Comparison of ENCODE assay signal across 23 cellular contexts in genomic region chr10:8418631-8419030, GRCh38.
DNase-seq lines count a peak whose midpoint lies in the region; ATAC-seq and TF ChIP-seq lines count a peak whose summit lies in the region.
"Had no signal": no experiment of that assay in that cellular context is flagged by ENCODE, and none has a peak within 500 bp of the region (broad histone marks: within the 10 kb centered on the region; RNA-seq: fewer than 3 reads in every experiment).

No MANE protein-coding gene starts in this region.

- TF ChIP-seq POLR2A in lower leg skin (IDR thresholded peaks at IDR 0.05): no peak

- DNase-seq in Caco-2: no peak
- DNase-seq in HS-5 (ENCODE audit: low read depth): peak; percentile 34
- peak; percentile 81 for DNase-seq in astrocyte of the spinal cord (ENCODE audit: low read depth, low spot score)
- peak; percentile 56 for DNase-seq in mesenchymal stem cell
- DNase-seq in lower leg skin (ENCODE audit: low spot score in 2 of 2): no peak
- DNase-seq in T-cell: no peak
- no peak for DNase-seq in AG08395 (ENCODE audit: low spot score)
- no peak for DNase-seq in dermis blood vessel endothelial cell
- DNase-seq: activated CD4-positive, alpha-beta memory T cell treated with anti-CD3 and anti-CD28 coated beads, Interleukin-2, amount 10 ng/mL, durations not matched to agents 7 days and 5 days; activated CD8-positive, alpha-beta memory T cell treated with anti-CD3 and anti-CD28 coated beads, Interleukin-2, amount 50 U/mL, for 48 hours; aorta; CD8-positive, alpha-beta T cell; DMS153; naive B cell; NCI-H146; NCI-H446; NCI-H774; occipital lobe had no signal

- no peak for ATAC-seq in T-cell (replicated peaks in 1 of 4)
- ATAC-seq: activated naive CD4-positive, alpha-beta T cell treated with anti-CD3 and anti-CD28 coated beads, Interleukin-2, amount 50 U/mL, for 72 hours; CD8-positive, alpha-beta T cell; HCT116 had no signal

- H2AK5ac ChIP-seq in mesenchymal stem cell (ENCODE audit: low read length, severe bottlenecking): no peak overlapping the region

- H3K9me3 Mint-ChIP-seq in Caco-2 (ENCODE audit: unreplicated experiment): no peaks in the 10 kb centered on the region
- peaks cover 0 to 4% (median 3%) of the 10 kb centered on the region in 3 donors for H3K9me3 Mint-ChIP-seq in T-cell
- H3K9me3 Mint-ChIP-seq: CD8-positive, alpha-beta T cell had no signal

- H3K36me3 Mint-ChIP-seq in Caco-2 (ENCODE audit: insufficient read depth, unreplicated experiment) (no peaks in the 10 kb centered on the region), T-cell (no peaks in the 10 kb centered on the region)
- H3K36me3 Mint-ChIP-seq: activated naive CD4-positive, alpha-beta T cell treated with anti-CD3 and anti-CD28 coated beads, Interleukin-2, amount 50 U/mL, for 72 hours; CD8-positive, alpha-beta T cell; naive B cell had no signal

- no peak overlapping the region for H3K9ac ChIP-seq in mesenchymal stem cell (ENCODE audit: low read length)

- TF ChIP-seq CTCF in Caco-2 (IDR thresholded peaks at IDR 0.05; ENCODE audit: insufficient read depth in 1 of 2, low read depth in 1 of 2, low read length in 1 of 2, severe bottlenecking in 1 of 2, unreplicated experiment in 1 of 2): no peak
- TF ChIP-seq CTCF in astrocyte of the spinal cord (IDR thresholded peaks at IDR 0.05; ENCODE audit: low read depth, low read length): no peak
- TF ChIP-seq CTCF in lower leg skin (IDR thresholded peaks at IDR 0.05): no peak

- no peak overlapping the region for H4K91ac ChIP-seq in mesenchymal stem cell (ENCODE audit: low read length)

- no peak overlapping the region for H2BK12ac ChIP-seq in mesenchymal stem cell (ENCODE audit: low read length in 2 of 2)

- H3K4me2 ChIP-seq in mesenchymal stem cell (ENCODE audit: low read length, poor library complexity, severe bottlenecking): no peak overlapping the region

- POLR2A ChIA-PET in Caco-2 (lab: Charles Lee) (no interaction called here), T-cell (lab: Charles Lee) (interaction anchor here in 1 of 2 donors (0.6 kb wide), 1 partner anchor 86 kb away, joined by 5 read pairs; no protein-coding TSS in a partner anchor)

- H3K36me3 ChIP-seq in Caco-2 (ENCODE audit: control insufficient read depth, insufficient read depth, low read length) (no peaks in the 10 kb centered on the region), mesenchymal stem cell (ENCODE audit: control insufficient read depth in 1 of 2, insufficient read depth in 2 of 2, low read depth in 1 of 2, low read length in 2 of 2) (no peaks in the 10 kb centered on the region)
- H3K36me3 ChIP-seq: thoracic aorta, vagina had no signal

- H3K9me3 ChIP-seq in Caco-2 (peaks cover 5% of the 10 kb centered on the region; the same call in 1 of the 2 replicates), mesenchymal stem cell (ENCODE audit: control insufficient read depth, low read length) (no peaks in the 10 kb centered on the region)
- H3K9me3 ChIP-seq: thoracic aorta, vagina had no signal

- in situ Hi-C loops in astrocyte of the spinal cord (cut with HindIII; ENCODE audit: low sequenced_read_pairs): no loop called here

- H3K4me1 Mint-ChIP-seq in Caco-2 (ENCODE audit: low read depth, unreplicated experiment): peaks cover 44% of the 10 kb centered on the region
- peaks cover 28 to 40% (median 31%) of the 10 kb centered on the region in 3 donors for H3K4me1 Mint-ChIP-seq in T-cell
- H3K4me1 Mint-ChIP-seq: naive B cell had no signal

- no peak overlapping the region for H3K4me3 Mint-ChIP-seq in Caco-2 (ENCODE audit: unreplicated experiment)
- H3K4me3 Mint-ChIP-seq in T-cell: no peak overlapping the region
- H3K4me3 Mint-ChIP-seq: activated CD4-positive, alpha-beta memory T cell treated with anti-CD3 and anti-CD28 coated beads, Interleukin-2, amount 10 ng/mL, durations not matched to agents 7 days and 5 days; CD8-positive, alpha-beta T cell; naive B cell; stimulated activated naive CD8-positive, alpha-beta T cell treated with anti-CD3 and anti-CD28 coated beads, Interleukin-15, Interleukin-2, amounts not matched to agents 100 ng/mL and 50 ng/mL, for 24 hours had no signal

- CTCF ChIA-PET in Caco-2 (lab: Charles Lee) (no interaction called here), T-cell (lab: Charles Lee) (no interaction called here)

- no peak overlapping the region for H3K4me3 ChIP-seq in Caco-2 (ENCODE audit: low read depth, low read length)
- no peak overlapping the region for H3K4me3 ChIP-seq in astrocyte of the spinal cord (ENCODE audit: low read depth, low read length)
- no peak overlapping the region for H3K4me3 ChIP-seq in mesenchymal stem cell (ENCODE audit: insufficient read depth in 1 of 2, low read depth in 1 of 2, low read length in 2 of 2)
- H3K4me3 ChIP-seq in lower leg skin (ENCODE audit: low read depth, poor library complexity, severe bottlenecking): no peak overlapping the region
- H3K4me3 ChIP-seq: thoracic aorta, vagina had no signal

- H3K27me3 ChIP-seq in Caco-2 (replicated peaks; ENCODE audit: control insufficient read depth, insufficient read depth, low read length): no peaks in the 10 kb centered on the region
- H3K27me3 ChIP-seq in mesenchymal stem cell (ENCODE audit: control insufficient read depth in 1 of 2, insufficient read depth in 1 of 2, low read length in 2 of 2): no peaks in the 10 kb centered on the region
- H3K27me3 ChIP-seq: vagina had no signal

- H3K27me3 Mint-ChIP-seq in Caco-2 (ENCODE audit: insufficient read depth, unreplicated experiment) (no peaks in the 10 kb centered on the region), T-cell (no peaks in the 10 kb centered on the region)
- H3K27me3 Mint-ChIP-seq: activated CD4-positive, alpha-beta memory T cell treated with anti-CD3 and anti-CD28 coated beads, Interleukin-2, amount 10 ng/mL, durations not matched to agents 7 days and 5 days; naive B cell; stimulated activated naive CD8-positive, alpha-beta T cell treated with anti-CD3 and anti-CD28 coated beads, Interleukin-15, Interleukin-2, amounts not matched to agents 100 ng/mL and 50 ng/mL, for 24 hours had no signal

- H2BK15ac ChIP-seq in mesenchymal stem cell (ENCODE audit: low read depth, poor library complexity, severe bottlenecking): no peak overlapping the region

- peaks cover 39% of the 10 kb centered on the region for H3K4me1 ChIP-seq in Caco-2
- H3K4me1 ChIP-seq in mesenchymal stem cell (ENCODE audit: control insufficient read depth, insufficient read depth, low read depth, low read length): no peaks in the 10 kb centered on the region

- no TSS peak for BruUV-seq in Caco-2 (replicated peaks; lab: Mats Ljungman, UMichigan)

- no peak overlapping the region for H2BK120ac ChIP-seq in mesenchymal stem cell (ENCODE audit: low read depth, low read length)

- H3K14ac ChIP-seq in mesenchymal stem cell (ENCODE audit: low read length in 2 of 2): no peak overlapping the region

- H3K79me1 ChIP-seq in mesenchymal stem cell (replicated peaks; ENCODE audit: low read length, poor library complexity, severe bottlenecking): no peaks in the 10 kb centered on the region

- no peak overlapping the region for H3K4ac ChIP-seq in mesenchymal stem cell (ENCODE audit: low read depth in 1 of 2, low read length in 2 of 2)

- H3K27ac Mint-ChIP-seq in Caco-2 (ENCODE audit: unreplicated experiment) (peak overlapping the region; percentile 3), T-cell (peak overlapping the region in 1 of 2 donors; percentile 17)
- H3K27ac Mint-ChIP-seq: activated CD4-positive, alpha-beta memory T cell treated with anti-CD3 and anti-CD28 coated beads, Interleukin-2, amount 10 ng/mL, durations not matched to agents 7 days and 5 days; activated naive CD4-positive, alpha-beta T cell treated with anti-CD3 and anti-CD28 coated beads, Interleukin-2, amount 50 U/mL, for 72 hours; CD8-positive, alpha-beta T cell; naive B cell; stimulated activated naive CD8-positive, alpha-beta T cell treated with anti-CD3 and anti-CD28 coated beads, Interleukin-15, Interleukin-2, amounts not matched to agents 100 ng/mL and 50 ng/mL, for 24 hours had no signal

- no peak overlapping the region for H3K23ac ChIP-seq in mesenchymal stem cell (ENCODE audit: low read length in 2 of 2)

- no peak overlapping the region for H3K18ac ChIP-seq in mesenchymal stem cell (ENCODE audit: low read depth in 1 of 2, low read length in 2 of 2)

- no peak overlapping the region for H2BK5ac ChIP-seq in mesenchymal stem cell (ENCODE audit: low read depth, low read length, poor library complexity, severe bottlenecking)

- intact Hi-C loops in Caco-2 (cut with micrococcal nuclease; ENCODE audit: unreplicated experiment): no loop called here
- intact Hi-C loops in lower leg skin (cut with DNase I; ENCODE audit: low total_unique reads): no loop called here

- H4K8ac ChIP-seq in mesenchymal stem cell (ENCODE audit: low read length): no peak overlapping the region

- 47% methylated on average over 4 of the region's 4 CpGs for WGBS in mesenchymal stem cell
- 61 to 67% methylated on average over 4 of the region's 4 CpGs for WGBS in lower leg skin, 2 donors

- H2AFZ ChIP-seq in mesenchymal stem cell (ENCODE audit: low read depth, low read length): no peak overlapping the region

- no peak overlapping the region for H3K27ac ChIP-seq in mesenchymal stem cell (ENCODE audit: low read length, poor library complexity, severe bottlenecking)
- H3K27ac ChIP-seq: thoracic aorta, vagina had no signal

Comparison
In these comparisons a context has a peak if more than half of its experiments do, and no peak if none do; other contexts are left out.
1. DNase-seq: peak in HS-5 (single experiment), astrocyte of the spinal cord (single experiment) and mesenchymal stem cell (single experiment); none in Caco-2 (0 of 2), lower leg skin (0 of 2), T-cell (0 of 34), AG08395 (single experiment) and dermis blood vessel endothelial cell (single experiment).